Comparison of ENCODE assay signal across 26 cellular contexts in the genomic region with DNA sequence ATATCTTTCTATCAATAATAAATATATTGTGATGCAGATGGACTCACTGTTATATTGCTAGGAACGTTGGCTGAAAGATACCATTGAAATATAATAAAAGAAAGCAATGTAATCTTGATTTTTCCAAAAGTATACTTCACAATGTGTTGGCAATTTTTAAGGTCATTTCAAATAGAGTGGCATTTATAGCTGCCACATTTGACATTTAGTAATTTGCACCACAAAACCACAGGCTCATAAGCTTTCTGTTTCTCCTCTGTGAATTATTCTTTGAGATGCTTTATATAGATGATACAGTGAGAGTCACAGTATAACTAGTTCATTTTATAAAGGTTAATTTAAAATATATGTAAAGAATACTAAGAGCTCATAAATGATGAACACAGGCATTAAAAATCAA.
"Had no signal": no experiment of that assay in that cellular context is flagged by ENCODE, and none has a peak within 500 bp of the region (broad histone marks: within the 10 kb centered on the region; RNA-seq: fewer than 3 reads in every experiment).

No MANE protein-coding gene starts in this region.

- H3K9me3 ChIP-seq: left ventricle myocardium inferior, pancreas, prostate gland, testis, thyroid gland, upper lobe of left lung, vagina had no signal

- H3K27me3 ChIP-seq: pancreas, spleen, stomach, testis, thyroid gland, transverse colon, upper lobe of left lung, vagina had no signal

- DNase-seq: hypothalamus; immature natural killer cell; kidney; left ventricle myocardium inferior; mesendoderm; naive thymus-derived CD4-positive, alpha-beta T cell; nucleus accumbens; pancreas; posterior cingulate gyrus; retina; right cardiac atrium; small intestine; spleen; stimulated activated CD4-positive, alpha-beta T cell treated with anti-CD3 and anti-CD28 coated beads, Interleukin-4, amount 100 ng/mL, for 24 hours; stimulated activated naive CD4-positive, alpha-beta T cell; stomach; testis; thyroid gland; transverse colon; upper lobe of left lung had no signal

- H3K4me1 ChIP-seq: pancreas, prostate gland, spleen, stomach, testis, thyroid gland, transverse colon, upper lobe of left lung, vagina had no signal

- ATAC-seq: naive thymus-derived CD4-positive, alpha-beta T cell; natural killer cell treated with Interleukin-12 subunit alpha and Interleukin-12 subunit beta and Interleukin-15 and Interleukin-18, amount 100 ng/mL, for 72 hours; pancreas; right cardiac atrium; sciatic nerve; stimulated activated effector memory CD8-positive, alpha-beta T cell treated with anti-CD3 and anti-CD28 coated beads, Interleukin-12 subunit alpha, Interleukin-12 subunit beta, amount 100 ng/mL, for 72 hours had no signal

- H3K27ac ChIP-seq: left ventricle myocardium inferior, pancreas, prostate gland, spleen, stomach, testis, thyroid gland, transverse colon, upper lobe of left lung, vagina had no signal

- H3K36me3 ChIP-seq: left ventricle myocardium inferior, pancreas, prostate gland, spleen, stomach, thyroid gland, transverse colon, upper lobe of left lung, vagina had no signal

- H3K4me3 ChIP-seq: left ventricle myocardium inferior, lung, pancreas, prostate gland, spleen, stomach, testis, thyroid gland, transverse colon, upper lobe of left lung, vagina had no signal
